In genomic region chr19:49573009-49573408, GRCh38 we compare ENCODE assay signal across 21 cellular contexts. TPM values are rescaled to one million over a fixed set of nuclear protein-coding genes. Genes with fewer than 3 reads are reported as not detected.
DNase-seq lines count a peak whose midpoint lies in the region; ATAC-seq, FAIRE-seq and TF ChIP-seq lines count a peak whose summit lies in the region.
"Had no signal": no experiment of that assay in that cellular context is flagged by ENCODE, and none has a peak within 500 bp of the region (broad histone marks: within the 10 kb centered on the region; RNA-seq: fewer than 3 reads in every experiment).

No MANE protein-coding gene starts in this region.

- no peak overlapping the region for H3K27ac ChIP-seq in K562 (ENCODE audit: extremely low read depth, low read depth, low read length)
- H3K27ac ChIP-seq in neural progenitor cell = no peak overlapping the region
- H3K27ac ChIP-seq: 22Rv1; BLaER1 treated with 17β-estradiol and CSF1 and Interleukin-3, amounts not matched to agents 10 nM and 100 nM had no signal

- TF ChIP-seq RAD21 in K562 (CRISPR knock-in tag; conservative IDR thresholded peaks at IDR 0.05 in 1 of 2, IDR thresholded peaks at IDR 0.05 in 1 of 2) = no peak

- 88% methylated on average over 7 of the region's 7 CpGs for WGBS in K562 (ENCODE audit: insufficient coverage, low coverage, missing lambda C conversion rate)

- H3K36me3 Mint-ChIP-seq in activated CD4-positive, alpha-beta T cell treated with anti-CD3 and anti-CD28 coated beads, Interleukin-2, amount 10 ng/mL, durations not matched to agents 24 days and 14 days (ENCODE audit: low read depth) = peaks cover 28% of the 10 kb centered on the region
- H3K36me3 Mint-ChIP-seq in HFFc6 (ENCODE audit: low read depth) = no peaks in the 10 kb centered on the region; the same call in 1 of the 2 replicates
- peaks cover 8% of the 10 kb centered on the region for H3K36me3 Mint-ChIP-seq in neural progenitor cell

- peak; percentile 54 for DNase-seq in activated CD4-positive, alpha-beta T cell treated with anti-CD3 and anti-CD28 coated beads, Interleukin-2, amount 10 ng/mL, durations not matched to agents 24 days and 14 days
- DNase-seq in activated CD4-positive, alpha-beta T cell treated with anti-CD3 and anti-CD28 coated beads for 4 hours = no peak
- no peak for DNase-seq in HFFc6
- no peak for DNase-seq in K562 (ENCODE audit: extremely low read depth in 1 of 4, low spot score in 3 of 4)
- DNase-seq in neural progenitor cell (ENCODE audit: low spot score) = no peak
- no peak for DNase-seq in D721Med (ENCODE audit: insufficient read length, low spot score)
- no peak for DNase-seq in cortex of kidney (lab: John Stamatoyannopoulos, UW)
- DNase-seq: Caco-2, DMS79, Karpas-422, MM.1S, NCI-H1105, NCI-H1694 treated with DMSO at 0.1 percent for 48 hours, NCI-H69, SHP77 treated with DMSO at 0.1 percent for 48 hours had no signal

- no peaks in the 10 kb centered on the region for H3K9me3 Mint-ChIP-seq in activated CD4-positive, alpha-beta T cell treated with anti-CD3 and anti-CD28 coated beads, Interleukin-2, amount 10 ng/mL, durations not matched to agents 24 days and 14 days
- H3K9me3 Mint-ChIP-seq in HFFc6 (no peaks in the 10 kb centered on the region), neural progenitor cell (no peaks in the 10 kb centered on the region)
- H3K9me3 Mint-ChIP-seq: GM23338 had no signal

- FAIRE-seq in K562 (lab: Jason Lieb, UNC) (no peak), D721Med (lab: Jason Lieb, UNC) (no peak)
- FAIRE-seq: G401.6, GM12892 had no signal

- in situ Hi-C loops in K562 (cut with MboI) = no loop called here

- no peak for ATAC-seq in K562
- no peak for ATAC-seq in HG02970 (IDR thresholded peaks at IDR 0.05; ENCODE audit: low FRiP score, unreplicated experiment)
- ATAC-seq: GM23338 had no signal

- intact Hi-C loops in activated CD4-positive, alpha-beta T cell treated with anti-CD3 and anti-CD28 coated beads, Interleukin-2, amount 10 ng/mL, durations not matched to agents 24 days and 14 days (cut with micrococcal nuclease) = no loop called here
- intact Hi-C loops in K562 (cut with micrococcal nuclease) = loop anchor here (5.0 kb wide), 1 partner anchor 104 kb away; the partner anchor contains the start of gene PRMT1

- H3K27ac Mint-ChIP-seq in activated CD4-positive, alpha-beta T cell treated with anti-CD3 and anti-CD28 coated beads, Interleukin-2, amount 10 ng/mL, durations not matched to agents 24 days and 14 days = no peak overlapping the region
- H3K27ac Mint-ChIP-seq in HFFc6 (peak overlapping the region; percentile 28; the same call in 1 of the 2 replicates), neural progenitor cell (no peak overlapping the region)
- H3K27ac Mint-ChIP-seq: GM23338 had no signal

- H3K36me3 ChIP-seq in K562 (ENCODE audit: control insufficient read depth, insufficient read depth, low read length) = peaks cover 32% of the 10 kb centered on the region
- H3K36me3 ChIP-seq in neural progenitor cell = no peaks in the 10 kb centered on the region

- no TSS peak for BruUV-seq in K562 (replicated peaks; lab: Mats Ljungman, UMichigan)

- no peak overlapping the region for H3K4me3 ChIP-seq in K562
- no peak overlapping the region for H3K4me3 ChIP-seq in neural progenitor cell
- H3K4me3 ChIP-seq: BLaER1 treated with 17β-estradiol and CSF1 and Interleukin-3, amounts not matched to agents 10 nM and 100 nM; GM23338 had no signal

- no peak for TF ChIP-seq POLR2A in K562 (conservative IDR thresholded peaks at IDR 0.05)

- TF ChIP-seq CTCF in HFFc6 (IDR thresholded peaks at IDR 0.05) = no peak
- TF ChIP-seq CTCF in K562 (IDR thresholded peaks at IDR 0.05 in 2 of 3, conservative IDR thresholded peaks at IDR 0.05 in 1 of 3; ENCODE audit: insufficient read depth in 2 of 3, low read depth in 1 of 3, low read length in 3 of 3) = no peak
- no peak for TF ChIP-seq CTCF in neural progenitor cell (IDR thresholded peaks at IDR 0.05)
- TF ChIP-seq CTCF in D721Med (IDR thresholded peaks at IDR 0.05; ENCODE audit: insufficient read depth, missing control alignments) = no peak

- POLR2A ChIA-PET in K562 (lab: Yijun Ruan, JAX) = interaction anchor here (0.5 kb wide), 1 partner anchor 165 kb away, joined by 3 read pairs; no protein-coding TSS in a partner anchor

- H3K27me3 ChIP-seq in K562 (ENCODE audit: control insufficient read depth in 2 of 2, insufficient read depth in 2 of 2, low read length in 2 of 2) = no peaks in the 10 kb centered on the region
- no peaks in the 10 kb centered on the region for H3K27me3 ChIP-seq in neural progenitor cell
- H3K27me3 ChIP-seq: BLaER1 treated with 17β-estradiol and CSF1 and Interleukin-3, amounts not matched to agents 10 nM and 100 nM had no signal

- H3K27me3 Mint-ChIP-seq in activated CD4-positive, alpha-beta T cell treated with anti-CD3 and anti-CD28 coated beads, Interleukin-2, amount 10 ng/mL, durations not matched to agents 24 days and 14 days = no peaks in the 10 kb centered on the region
- H3K27me3 Mint-ChIP-seq in HFFc6 (ENCODE audit: insufficient read depth) (no peaks in the 10 kb centered on the region; the same call in 1 of the 2 replicates), neural progenitor cell (ENCODE audit: insufficient read depth, low read depth) (peaks cover 4% of the 10 kb centered on the region)

- H3K9me3 ChIP-seq in K562 (replicated peaks; ENCODE audit: control insufficient read depth, insufficient read depth, low read depth, low read length) = no peaks in the 10 kb centered on the region
- no peaks in the 10 kb centered on the region for H3K9me3 ChIP-seq in neural progenitor cell (ENCODE audit: low read depth)
- H3K9me3 ChIP-seq: BLaER1 treated with 17β-estradiol and CSF1 and Interleukin-3, amounts not matched to agents 10 nM and 100 nM; Caco-2 had no signal

- CTCF ChIA-PET in K562 (lab: Yijun Ruan, JAX; ENCODE audit: low intra/inter-chr PET ratio) = no interaction called here

- H3K4me3 Mint-ChIP-seq in activated CD4-positive, alpha-beta T cell treated with anti-CD3 and anti-CD28 coated beads, Interleukin-2, amount 10 ng/mL, durations not matched to agents 24 days and 14 days = no peak overlapping the region
- H3K4me3 Mint-ChIP-seq in HFFc6 (no peak overlapping the region), neural progenitor cell (peak overlapping the region; percentile 41)
- H3K4me3 Mint-ChIP-seq: GM23338 had no signal

- peaks cover 1% of the 10 kb centered on the region for H3K9me1 ChIP-seq in K562 (ENCODE audit: control insufficient read depth, insufficient read depth, low read length)

- no peak overlapping the region for H2AFZ ChIP-seq in K562 (ENCODE audit: low read depth, low read length)
- no peak overlapping the region for H2AFZ ChIP-seq in neural progenitor cell (replicated peaks)
- H2AFZ ChIP-seq: GM23338 had no signal

- H4K20me1 ChIP-seq in K562 (replicated peaks; ENCODE audit: control insufficient read depth, insufficient read depth, low read length) (peaks cover 3% of the 10 kb centered on the region; the same call in 1 of the 2 replicates), neural progenitor cell (ENCODE audit: low read depth) (peaks cover 43% of the 10 kb centered on the region)

- 0 out of 4 replicates have a peak overlapping the region, but pooled peaks of 1 of the 2 experiments have one; percentile 32 for H3K9ac ChIP-seq in K562 (ENCODE audit: insufficient read depth in 1 of 2, low read depth in 2 of 2, low read length in 2 of 2)
- H3K9ac ChIP-seq in neural progenitor cell = no peak overlapping the region

- no peak for TF ChIP-seq EP300 in K562 (IDR thresholded peaks at IDR 0.05; ENCODE audit: low read length)

- peaks cover 39% of the 10 kb centered on the region for H3K4me1 Mint-ChIP-seq in activated CD4-positive, alpha-beta T cell treated with anti-CD3 and anti-CD28 coated beads, Interleukin-2, amount 10 ng/mL, durations not matched to agents 24 days and 14 days
- peaks cover 26% of the 10 kb centered on the region for H3K4me1 Mint-ChIP-seq in HFFc6 (ENCODE audit: low read depth)
- peaks cover 14% of the 10 kb centered on the region for H3K4me1 Mint-ChIP-seq in neural progenitor cell

- H3F3A ChIP-seq in neural progenitor cell (ENCODE audit: low read depth) = peaks cover 16% of the 10 kb centered on the region

- H3K4me1 ChIP-seq in K562 (replicated peaks in 1 of 2; ENCODE audit: control insufficient read depth in 2 of 2, insufficient read depth in 2 of 2, low read length in 2 of 2) (peaks cover 16 to 21% of the 10 kb centered on the region in 2 experiments), neural progenitor cell (no peaks in the 10 kb centered on the region)

- H3K4me2 ChIP-seq in K562 (ENCODE audit: insufficient read depth, low read length) (no peak overlapping the region), neural progenitor cell (no peak overlapping the region)
- H3K4me2 ChIP-seq: GM23338 had no signal

- H3K79me2 ChIP-seq in K562 (ENCODE audit: control insufficient read depth, insufficient read depth, low read length) (peaks cover 48% of the 10 kb centered on the region), neural progenitor cell (ENCODE audit: low read depth) (peaks cover 85% of the 10 kb centered on the region)

RNA-seq across cellular contexts. Expression of gene NOSIP, which starts 7.3 kb away (rescaled TPM):
- 66.1 and 68.5 TPM in 2 replicates for total RNA-seq in activated CD4-positive, alpha-beta T cell treated with anti-CD3 and anti-CD28 coated beads, Interleukin-2, amount 10 ng/mL, durations not matched to agents 24 days and 14 days
- 10 to 100 TPM; 66.0 to 79.7 (median 72.4) TPM for total RNA-seq in HFFc6 (2021; fragmentation: NEBNext Ultra II Directional; extraction: Animal tissue kit (Norgen Biotek cat#: 25700))
- 37.6 and 115 TPM in 2 replicates for total RNA-seq in K562 (2011; cell fraction: chromatin; rRNA removed; ENCODE audit: low replicate concordance)
- total RNA-seq in K562 (2011; cell fraction: nucleolus; rRNA removed) = 84.5 and 91.1 TPM in 2 replicates
- 70.0 and 84.8 TPM in 2 replicates for total RNA-seq in K562 (2011; cell fraction: nucleoplasm; rRNA removed)
- total RNA-seq in K562 (2014; rRNA removed) = 153 and 184 TPM in 2 replicates
- 29.5 and 44.9 TPM in 2 replicates for total RNA-seq in K562 (2014; rRNA removed; fragmentation: Illumina TruSeq; extraction: Trizol)
- 109 and 112 TPM in 2 replicates for total RNA-seq in K562 (2015; rRNA removed; fragmentation: Illumina TruSeq; extraction: Trizol)
- 118 and 130 TPM in 2 replicates for total RNA-seq in K562 (2021)
- 79.9 and 94.3 TPM in 2 replicates for polyA plus RNA-seq in K562 (2011; rRNA removed)
- polyA plus RNA-seq in K562 (2011; cell fraction: cytosol; rRNA removed) = 138 and 295 TPM in 2 replicates
- 106 and 158 TPM in 2 replicates for polyA plus RNA-seq in K562 (2011; cell fraction: nucleus; rRNA removed)
- polyA plus RNA-seq in K562 (2012) = 116 and 136 TPM in 2 replicates
- 56.7 and 111 TPM in 2 replicates for polyA plus RNA-seq in K562 (2014; fragmentation: Illumina TruSeq; extraction: Trizol)
- 10 to 100 TPM; 14.4 to 42.1 TPM for polyA plus RNA-seq in K562 (2014; fragmentation: Nextera tagmentation; extraction: Ambion mirVana)
- polyA plus RNA-seq in K562 (2014; rRNA removed) = 147 and 151 TPM in 2 replicates
- polyA minus RNA-seq in K562 (2011; rRNA and poly(A)+ RNA removed) = 47.8 and 60.4 TPM in 2 replicates
- polyA minus RNA-seq in K562 (2011; cell fraction: cytosol; rRNA and poly(A)+ RNA removed) = 60.8 and 65.8 TPM in 2 replicates
- polyA minus RNA-seq in K562 (2011; cell fraction: nucleus; rRNA and poly(A)+ RNA removed) = 29.6 and 41.9 TPM in 2 replicates
- 26.2 and 68.3 TPM in 2 replicates for total RNA-seq in neural progenitor cell (ENCODE audit: low replicate concordance)

RNA-seq across cellular contexts. Expression of gene PRRG2, which starts 8.1 kb away (rescaled TPM):
- total RNA-seq in activated CD4-positive, alpha-beta T cell treated with anti-CD3 and anti-CD28 coated beads, Interleukin-2, amount 10 ng/mL, durations not matched to agents 24 days and 14 days = 0.56 and 1.0 TPM in 2 replicates
- total RNA-seq in HFFc6 (2021; fragmentation: NEBNext Ultra II Directional; extraction: Animal tissue kit (Norgen Biotek cat#: 25700)) = under 1 TPM; 0.33 to 0.69 (median 0.42) TPM
- total RNA-seq in K562 (2011; cell fraction: chromatin; rRNA removed; ENCODE audit: low replicate concordance) = 2.2 TPM in 1 of 2 replicates, not detected in the other
- total RNA-seq in K562 (2011; cell fraction: nucleolus; rRNA removed) = 3.0 and 4.7 TPM in 2 replicates
- 2.6 and 2.9 TPM in 2 replicates for total RNA-seq in K562 (2011; cell fraction: nucleoplasm; rRNA removed)
- total RNA-seq in K562 (2014; rRNA removed) (0.73 and 2.3 TPM in 2 replicates), K562 (2014; rRNA removed; fragmentation: Illumina TruSeq; extraction: Trizol) (0.33 TPM in 1 of 2 replicates, not detected in the other), K562 (2015; rRNA removed; fragmentation: Illumina TruSeq; extraction: Trizol) (0.65 and 0.94 TPM in 2 replicates), K562 (2021) (1.1 TPM in 2 replicates), neural progenitor cell (ENCODE audit: low replicate concordance) (0.09 and 0.68 TPM in 2 replicates)
- polyA plus RNA-seq in K562 (2011; rRNA removed) (0.13 and 0.20 TPM in 2 replicates), K562 (2014; fragmentation: Illumina TruSeq; extraction: Trizol) (0.12 and 0.36 TPM in 2 replicates), K562 (2014; fragmentation: Nextera tagmentation; extraction: Ambion mirVana) (under 1 TPM; 0.06 to 0.11 TPM), K562 (2014; rRNA removed) (1.1 and 1.4 TPM in 2 replicates)
- polyA plus RNA-seq in K562 (2011; cell fraction: cytosol; rRNA removed) = 0.29 and 1.2 TPM in 2 replicates
- polyA plus RNA-seq in K562 (2011; cell fraction: nucleus; rRNA removed) = 0.44 and 0.55 TPM in 2 replicates
- polyA plus RNA-seq in K562 (2012) = 0.35 and 0.48 TPM in 2 replicates
- 0.33 and 0.46 TPM in 2 replicates for polyA minus RNA-seq in K562 (2011; rRNA and poly(A)+ RNA removed)
- polyA minus RNA-seq in K562 (2011; cell fraction: cytosol; rRNA and poly(A)+ RNA removed) = 1.4 and 1.5 TPM in 2 replicates
- polyA minus RNA-seq in K562 (2011; cell fraction: nucleus; rRNA and poly(A)+ RNA removed) = 2.2 and 2.6 TPM in 2 replicates

RNA-seq across cellular contexts. Expression of gene PRR12, which starts 18.0 kb away (rescaled TPM):
- total RNA-seq in activated CD4-positive, alpha-beta T cell treated with anti-CD3 and anti-CD28 coated beads, Interleukin-2, amount 10 ng/mL, durations not matched to agents 24 days and 14 days = 31.1 and 32.7 TPM in 2 replicates
- 10 to 100 TPM; 23.3 to 26.2 (median 24.3) TPM for total RNA-seq in HFFc6 (2021; fragmentation: NEBNext Ultra II Directional; extraction: Animal tissue kit (Norgen Biotek cat#: 25700))
- total RNA-seq in K562 (2011; cell fraction: chromatin; rRNA removed; ENCODE audit: low replicate concordance) = 7.0 and 14.7 TPM in 2 replicates
- 4.5 and 4.9 TPM in 2 replicates for total RNA-seq in K562 (2011; cell fraction: nucleolus; rRNA removed)
- total RNA-seq in K562 (2011; cell fraction: nucleoplasm; rRNA removed) = 5.6 and 6.6 TPM in 2 replicates
- total RNA-seq in K562 (2014; rRNA removed) (1.5 and 2.8 TPM in 2 replicates), K562 (2014; rRNA removed; fragmentation: Illumina TruSeq; extraction: Trizol) (0.29 and 0.33 TPM in 2 replicates), K562 (2015; rRNA removed; fragmentation: Illumina TruSeq; extraction: Trizol) (0.98 and 1.7 TPM in 2 replicates), K562 (2021) (18.8 and 21.1 TPM in 2 replicates), neural progenitor cell (ENCODE audit: low replicate concordance) (3.2 and 9.0 TPM in 2 replicates)
- polyA plus RNA-seq in K562 (2011; rRNA removed) (0.24 and 0.57 TPM in 2 replicates), K562 (2014; fragmentation: Illumina TruSeq; extraction: Trizol) (3.0 and 6.1 TPM in 2 replicates), K562 (2014; fragmentation: Nextera tagmentation; extraction: Ambion mirVana) (under 1 TPM; 0.01 TPM), K562 (2014; rRNA removed) (4.7 and 7.0 TPM in 2 replicates)
- polyA plus RNA-seq in K562 (2011; cell fraction: cytosol; rRNA removed) = 0.13 and 0.40 TPM in 2 replicates
- polyA plus RNA-seq in K562 (2011; cell fraction: nucleus; rRNA removed) = 1.9 and 3.1 TPM in 2 replicates
- polyA plus RNA-seq in K562 (2012) = 8.8 and 10.2 TPM in 2 replicates
- polyA minus RNA-seq in K562 (2011; rRNA and poly(A)+ RNA removed) = 0.21 and 0.25 TPM in 2 replicates
- polyA minus RNA-seq in K562 (2011; cell fraction: cytosol; rRNA and poly(A)+ RNA removed) = 3.7 and 5.3 TPM in 2 replicates
- 0.81 and 3.3 TPM in 2 replicates for polyA minus RNA-seq in K562 (2011; cell fraction: nucleus; rRNA and poly(A)+ RNA removed)

RNA-seq across cellular contexts. Expression of gene RCN3, which starts 45.2 kb away (rescaled TPM):
- 2.0 and 4.3 TPM in 2 replicates for total RNA-seq in activated CD4-positive, alpha-beta T cell treated with anti-CD3 and anti-CD28 coated beads, Interleukin-2, amount 10 ng/mL, durations not matched to agents 24 days and 14 days
- total RNA-seq in HFFc6 (2021; fragmentation: NEBNext Ultra II Directional; extraction: Animal tissue kit (Norgen Biotek cat#: 25700)) = 100 to 1,000 TPM; 117 to 316 (median 287) TPM
- total RNA-seq in K562 (2011; cell fraction: chromatin; rRNA removed; ENCODE audit: low replicate concordance) = 2.7 and 4.6 TPM in 2 replicates
- total RNA-seq in K562 (2011; cell fraction: nucleolus; rRNA removed) = 6.2 and 9.2 TPM in 2 replicates
- total RNA-seq in K562 (2011; cell fraction: nucleoplasm; rRNA removed) = 6.4 and 6.9 TPM in 2 replicates
- total RNA-seq in K562 (2014; rRNA removed) (14.1 and 17.7 TPM in 2 replicates), K562 (2014; rRNA removed; fragmentation: Illumina TruSeq; extraction: Trizol) (0.70 and 1.3 TPM in 2 replicates), K562 (2015; rRNA removed; fragmentation: Illumina TruSeq; extraction: Trizol) (2.6 and 3.2 TPM in 2 replicates), K562 (2021) (9.0 TPM in 2 replicates), neural progenitor cell (ENCODE audit: low replicate concordance) (4.2 and 4.5 TPM in 2 replicates)
- polyA plus RNA-seq in K562 (2011; rRNA removed) (1.6 and 3.3 TPM in 2 replicates), K562 (2014; fragmentation: Illumina TruSeq; extraction: Trizol) (2.0 and 6.4 TPM in 2 replicates), K562 (2014; fragmentation: Nextera tagmentation; extraction: Ambion mirVana) (under 1 TPM; 0.43 to 0.76 TPM), K562 (2014; rRNA removed) (4.9 and 6.8 TPM in 2 replicates)
- 4.5 and 6.6 TPM in 2 replicates for polyA plus RNA-seq in K562 (2011; cell fraction: cytosol; rRNA removed)
- polyA plus RNA-seq in K562 (2011; cell fraction: nucleus; rRNA removed) = 5.2 TPM in 2 replicates
- 4.2 and 4.7 TPM in 2 replicates for polyA plus RNA-seq in K562 (2012)
- 0.15 and 0.25 TPM in 2 replicates for polyA minus RNA-seq in K562 (2011; rRNA and poly(A)+ RNA removed)
- polyA minus RNA-seq in K562 (2011; cell fraction: cytosol; rRNA and poly(A)+ RNA removed) = 3.2 and 8.5 TPM in 2 replicates
- 1.5 and 2.7 TPM in 2 replicates for polyA minus RNA-seq in K562 (2011; cell fraction: nucleus; rRNA and poly(A)+ RNA removed)
